ENCODE assay signal across 21 cellular contexts in genomic region chr9:114621561-114621960, GRCh38. TPM values are rescaled to one million over a fixed set of nuclear protein-coding genes. Genes with fewer than 3 reads are reported as not detected.
"Had no signal": no experiment of that assay in that cellular context is flagged by ENCODE, and none has a peak within 500 bp of the region (broad histone marks: within the 10 kb centered on the region; RNA-seq: fewer than 3 reads in every experiment).

No MANE protein-coding gene starts in this region.

- H3K9me3 ChIP-seq: psoas muscle, right lobe of liver, SJCRH30, spleen, thoracic aorta had no signal

- H3K36me3 ChIP-seq: right lobe of liver had no signal

- H3K27me3 ChIP-seq: right lobe of liver, SJCRH30, spleen had no signal

- H3K4me3 Mint-ChIP-seq: activated CD8-positive, alpha-beta memory T cell treated with anti-CD3 and anti-CD28 coated beads, Interleukin-2, amount 10 ng/mL, durations not matched to agents 7 days and 5 days; natural killer cell; WTC11 had no signal

- ATAC-seq: activated CD8-positive, alpha-beta memory T cell treated with anti-CD3 and anti-CD28 coated beads, Interleukin-2, amount 10 ng/mL, durations not matched to agents 7 days and 5 days; natural killer cell; stimulated activated naive CD8-positive, alpha-beta T cell treated with anti-CD3 and anti-CD28 coated beads, Interleukin-15, Interleukin-2, amounts not matched to agents 100 U/mL and 50 U/mL, for 24 hours; WTC11 had no signal

- DNase-seq: activated CD8-positive, alpha-beta memory T cell treated with anti-CD3 and anti-CD28 coated beads, Interleukin-2, amount 10 ng/mL, durations not matched to agents 7 days and 5 days; activated naive CD4-positive, alpha-beta T cell treated with Interleukin-2 at 50 U/mL for 16 hours; activated T-cell treated with anti-CD3 and anti-CD28 coated beads, Interleukin-2, amount 50 U/mL, for 48 hours; hippocampal formation; natural killer cell; nucleus accumbens; psoas muscle; right lobe of liver; SJCRH30; spleen; stimulated activated CD4-positive, alpha-beta T cell treated with anti-CD3 and anti-CD28 coated beads, Interleukin-1b, Interleukin-23, amount 100 ng/mL, for 48 hours; stimulated activated naive CD8-positive, alpha-beta T cell treated with anti-CD3 and anti-CD28 coated beads, Interleukin-15, Interleukin-2, amounts not matched to agents 100 U/mL and 50 U/mL, for 24 hours had no signal

- H3K36me3 Mint-ChIP-seq: natural killer cell had no signal

- H3K9me3 Mint-ChIP-seq: natural killer cell, WTC11 had no signal

- H3K4me1 Mint-ChIP-seq: WTC11 had no signal

- H3K27me3 Mint-ChIP-seq: activated CD8-positive, alpha-beta memory T cell treated with anti-CD3 and anti-CD28 coated beads, Interleukin-2, amount 10 ng/mL, durations not matched to agents 7 days and 5 days had no signal

- H3K27ac ChIP-seq: psoas muscle, right lobe of liver, SJCRH30, thoracic aorta had no signal

- H3K4me3 ChIP-seq: lung, psoas muscle, right lobe of liver, SJCRH30, spleen, thoracic aorta had no signal

- H3K27ac Mint-ChIP-seq: activated CD8-positive, alpha-beta memory T cell treated with anti-CD3 and anti-CD28 coated beads, Interleukin-2, amount 10 ng/mL, durations not matched to agents 7 days and 5 days; natural killer cell; WTC11 had no signal

- FAIRE-seq: endometrium had no signal

- H3K4me1 ChIP-seq: psoas muscle had no signal

RNA-seq across cellular contexts. Expression of gene TEX53, which starts 36.0 kb away (rescaled TPM):
- total RNA-seq: activated CD8-positive, alpha-beta memory T cell treated with anti-CD3 and anti-CD28 coated beads, Interleukin-2, amount 10 ng/mL, durations not matched to agents 7 days and 5 days; cerebellum; esophagus mucosa; glomerular endothelial cell; lung; mucosa of gallbladder; natural killer cell; psoas muscle; right lobe of liver; SJCRH30; spleen; thoracic aorta; urinary bladder; WTC11 had no signal
- polyA plus RNA-seq: lung, psoas muscle, spleen, urinary bladder had no signal
